In genomic region chr1:112618721-112619517, GRCh38 we compare ENCODE assay signal across 7 cellular contexts. TPM values are rescaled to one million over a fixed set of nuclear protein-coding genes. Genes with fewer than 3 reads are reported as not detected.
DNase-seq lines count a peak whose midpoint lies in the region; ATAC-seq, FAIRE-seq and TF ChIP-seq lines count a peak whose summit lies in the region.

TSS of gene ST7L (minus strand) at chr1:112619141. CDS start at chr1:112619113, 28 bp downstream.

- intact Hi-C loops in adrenal gland (cut with DNase I) (loop anchor here (5.0 to 10.0 kb wide), 5 partner anchors 88 to 224 kb away; partner anchors contain the start of genes CTTNBP2NL (in 1 of the 2), RHOC (in 1 of the 2) and WNT2B (in 1 of the 2)), Right ventricle myocardium superior (cut with DNase I) (loop anchor here (10.0 kb wide), 1 partner anchor 114 kb away; the partner anchor contains the start of gene WNT2B), pancreas (cut with DNase I) (no loop called here), thyroid gland (cut with DNase I) (loop anchor here (5.0 kb wide), 1 partner anchor 93 kb away; no protein-coding TSS in a partner anchor)

- H3K27me3 ChIP-seq in SU-DHL-6 (ENCODE audit: low read length) (no peaks in the 10 kb centered on the region), adrenal gland (no peaks in the 10 kb centered on the region), pancreas (no peaks in the 10 kb centered on the region), thyroid gland (no peaks in the 10 kb centered on the region)

- H3K36me3 ChIP-seq in SU-DHL-6 (ENCODE audit: low read length) (0 out of 2 replicates have a peak, but pooled peaks cover 2% of the 10 kb centered on the region), adrenal gland (replicated peaks in 1 of 2) (peaks cover 0 to 6% of the 10 kb centered on the region in 2 donors), pancreas (no peaks in the 10 kb centered on the region), thyroid gland (peaks cover 4 to 5% of the 10 kb centered on the region in 2 donors)

- H3K9me3 ChIP-seq in SU-DHL-6 (ENCODE audit: insufficient read depth, low read length) (no peaks in the 10 kb centered on the region), adrenal gland (replicated peaks in 1 of 3) (no peaks in the 10 kb centered on the region), pancreas (no peaks in the 10 kb centered on the region), thyroid gland (no peaks in the 10 kb centered on the region)

- peak within 1 kb of the TSS; percentile 96 for H3K9ac ChIP-seq in SU-DHL-6 (ENCODE audit: low read length)

- H3K4me3 ChIP-seq in LNCaP clone FGC (ENCODE audit: low read depth, low read length) (peak within 1 kb of the TSS; percentile 100), SU-DHL-6 (ENCODE audit: insufficient read depth, low read length, poor library complexity, severe bottlenecking) (peak within 1 kb of the TSS; percentile 92), adrenal gland (peak within 1 kb of the TSS; percentile 69 to 93 (median 88)), pancreas (peak within 1 kb of the TSS; percentile 76 to 91 (median 84)), thyroid gland (replicated peaks in 1 of 3) (peak within 1 kb of the TSS; percentile 77 to 97 (median 87))

- TF ChIP-seq POLR2A in GM12891 (IDR thresholded peaks at IDR 0.05; ENCODE audit: low read depth, low read length) (peak; percentile 70; the same call in 1 of the 2 replicates), adrenal gland (IDR thresholded peaks at IDR 0.05) (no peak), thyroid gland (IDR thresholded peaks at IDR 0.05) (peak in 1 of 2 donors; percentile 44)

- no peaks in the 10 kb centered on the region for H3K9me2 ChIP-seq in SU-DHL-6 (replicated peaks; ENCODE audit: insufficient read depth, low read length)

- FAIRE-seq in GM12891 (lab: Jason Lieb, UNC) (peak; percentile 48), pancreas (lab: Jason Lieb, UNC) (no peak)

- TF ChIP-seq CTCF in LNCaP clone FGC (IDR thresholded peaks at IDR 0.05; ENCODE audit: control insufficient read depth, extremely low read depth, insufficient read depth) (no peak), SU-DHL-6 (IDR thresholded peaks at IDR 0.05; ENCODE audit: insufficient read depth, low read length, poor library complexity, severe bottlenecking) (no peak), adrenal gland (IDR thresholded peaks at IDR 0.05) (no peak), pancreas (IDR thresholded peaks at IDR 0.05) (no peak), thyroid gland (IDR thresholded peaks at IDR 0.05) (no peak)

- H3K4me2 ChIP-seq in SU-DHL-6 (ENCODE audit: low read depth, low read length, poor library complexity, severe bottlenecking): peak within 1 kb of the TSS; percentile 99

- ATAC-seq in Right ventricle myocardium superior (ENCODE audit: poor library complexity): peak; percentile 93
- ATAC-seq in pancreas: peak; percentile 88 to 92 (median 90)

- peak within 1 kb of the TSS; percentile 89 for H2AFZ ChIP-seq in SU-DHL-6 (ENCODE audit: low read depth, low read length, severe bottlenecking)

- H3K79me2 ChIP-seq in SU-DHL-6 (ENCODE audit: insufficient read depth, low read length): peaks cover 47% of the 10 kb centered on the region

- peak within 1 kb of the TSS; percentile 97 for H3K27ac ChIP-seq in SU-DHL-6 (ENCODE audit: low read depth, low read length)
- peak within 1 kb of the TSS; percentile 95 to 99 (median 96) for H3K27ac ChIP-seq in adrenal gland
- peak within 1 kb of the TSS; percentile 89 to 94 (median 90) for H3K27ac ChIP-seq in pancreas
- H3K27ac ChIP-seq in thyroid gland: peak within 1 kb of the TSS; percentile 92 to 99 (median 98)

- no peak for DNase-seq in GM12891 (ENCODE audit: insufficient read length, low spot score)
- no peak for DNase-seq in LNCaP clone FGC (ENCODE audit: low read depth)
- DNase-seq in adrenal gland: peak; percentile 67 to 83 (median 76)
- peak; percentile 84 for DNase-seq in Right ventricle myocardium superior
- DNase-seq in pancreas: peak; percentile 75 to 91 (median 84)
- peak; percentile 71 to 76 for DNase-seq in thyroid gland

- peaks cover 17 to 43% of the 10 kb centered on the region in 2 donors for H3K4me1 ChIP-seq in adrenal gland (replicated peaks in 1 of 2)
- peaks cover 13 to 28% (median 13%) of the 10 kb centered on the region in 3 donors for H3K4me1 ChIP-seq in pancreas
- H3K4me1 ChIP-seq in thyroid gland: peaks cover 17 to 26% of the 10 kb centered on the region in 2 donors

- 0% methylated on average over 21 to 48 of the region's 48 CpGs for WGBS in adrenal gland, 4 donors
- 0 to 1% methylated on average over 48 of the region's 48 CpGs for WGBS in pancreas, 2 donors
- WGBS in thyroid gland, 2 donors: 0 to 2% methylated on average over 29 to 37 of the region's 48 CpGs

- H3F3A ChIP-seq in SU-DHL-6 (ENCODE audit: insufficient read depth): peaks cover 57% of the 10 kb centered on the region

- H4K20me1 ChIP-seq in SU-DHL-6 (ENCODE audit: low read depth, low read length): peaks cover 4% of the 10 kb centered on the region; the same call in 1 of the 2 replicates

TF ChIP-seq in GM12891, 5 proteins besides CTCF, POLR2A, EP300 and RAD21:
- no peak for TF ChIP-seq SPI1 (IDR thresholded peaks at IDR 0.05; ENCODE audit: low read depth, low read length)
- TF ChIP-seq PAX5 (IDR thresholded peaks at IDR 0.05; ENCODE audit: insufficient read depth, low read length, severe bottlenecking): no peak
- peak; percentile 47; the same call in 1 of the 2 replicates for TF ChIP-seq POU2F2 (IDR thresholded peaks at IDR 0.05; ENCODE audit: low read depth, low read length)
- no peak for TF ChIP-seq POLR2AphosphoS5 (IDR thresholded peaks at IDR 0.05; ENCODE audit: low read depth, low read length)
- peak; percentile 83 for TF ChIP-seq TAF1 (IDR thresholded peaks at IDR 0.05; ENCODE audit: low read depth, low read length)

RNA-seq across cellular contexts. Expression of gene ST7L, which starts in this region (rescaled TPM):
- polyA plus RNA-seq in GM12891 (2012; ENCODE audit: low read depth, missing spikeins): 5.5 TPM
- 10 to 100 TPM; 14.0 to 35.3 (median 22.7) TPM for total RNA-seq in adrenal gland
- 10 to 100 TPM; 16.4 to 30.7 (median 18.0) TPM for polyA plus RNA-seq in adrenal gland
- 11.9 TPM for total RNA-seq in Right ventricle myocardium superior
- total RNA-seq in pancreas: 10 to 100 TPM in 4 of 6 donors, 1 to 10 TPM in 2; 9.0 to 16.9 (median 11.2) TPM
- 10 to 100 TPM in 1 of 2 donors, 1 to 10 TPM in 1; 9.5 to 11.6 TPM for polyA plus RNA-seq in pancreas
- total RNA-seq in thyroid gland: 10 to 100 TPM; 27.3 to 46.4 (median 44.9) TPM

Comparison
In these comparisons a context has a peak if more than half of its experiments do, and no peak if none do; other contexts are left out.
1. DNase-seq: peak in adrenal gland (7 of 7), Right ventricle myocardium superior (single experiment), pancreas (6 of 6) and thyroid gland (2 of 2); none in GM12891 (single experiment) and LNCaP clone FGC (single experiment).
2. intact Hi-C loops: an anchor here in adrenal gland (5.0 to 10.0 kb wide), Right ventricle myocardium superior (10.0 kb wide) and thyroid gland (5.0 kb wide); none called in pancreas.
3. Peak in every context shown above with its lines, with median percentiles within 50 percentile points of each other: H3K4me3 ChIP-seq and H3K27ac ChIP-seq.